9 cellular contexts compared by ENCODE assay signal in the genomic region with DNA sequence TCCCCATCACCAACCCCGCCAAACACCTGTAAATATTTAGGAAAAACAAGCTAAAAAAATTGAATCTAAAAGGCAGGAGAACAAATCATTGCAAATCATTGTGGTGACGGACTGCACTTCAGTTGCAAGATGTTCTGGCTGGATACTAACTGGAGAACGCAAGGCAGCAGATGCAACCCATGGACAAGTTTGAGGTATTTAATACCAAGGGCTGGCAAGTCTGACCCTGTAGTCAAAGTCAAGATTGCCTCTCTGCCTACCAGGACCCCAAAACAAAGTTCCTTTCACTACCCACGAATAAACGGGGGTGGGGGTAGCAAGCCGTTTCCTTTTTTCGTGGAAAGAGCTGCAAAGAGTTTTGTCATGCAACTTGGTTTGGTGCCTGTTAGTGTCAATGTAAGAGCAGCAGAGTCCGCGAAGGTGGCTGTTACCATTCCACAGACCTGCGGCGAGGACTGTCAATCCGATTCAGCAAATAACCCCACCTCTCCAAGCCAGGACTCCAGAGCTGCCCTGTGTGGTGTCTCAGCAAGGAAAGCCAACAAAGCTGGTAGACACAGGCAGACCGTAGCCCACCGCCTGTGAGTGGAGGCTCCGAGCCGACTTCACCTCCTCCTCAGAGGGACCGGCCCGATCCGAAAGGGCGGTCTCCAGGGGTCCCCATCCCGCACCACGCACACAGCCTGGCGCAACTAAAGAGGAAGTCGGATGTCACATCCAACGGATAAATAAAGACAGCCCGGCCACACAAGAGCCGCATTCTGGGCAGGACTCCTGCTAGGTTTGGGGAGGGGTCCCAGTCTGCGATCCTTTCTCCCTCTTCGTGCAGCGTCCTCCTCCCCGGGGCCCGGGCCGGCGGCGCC. TPM values are rescaled to one million over a fixed set of nuclear protein-coding genes. Genes with fewer than 3 reads are reported as not detected.
DNase-seq lines count a peak whose midpoint lies in the region; ATAC-seq, FAIRE-seq and TF ChIP-seq lines count a peak whose summit lies in the region.
"Had no signal": no experiment of that assay in that cellular context is flagged by ENCODE, and none has a peak within 500 bp of the region (broad histone marks: within the 10 kb centered on the region; RNA-seq: fewer than 3 reads in every experiment).

No MANE protein-coding gene starts in this region.

- H3K9ac ChIP-seq in MM.1S (ENCODE audit: low read length) (peak overlapping the region; percentile 74), endothelial cell of umbilical vein (replicated peaks; ENCODE audit: extremely low read depth, insufficient read depth, low read length) (peak overlapping the region; percentile 46)

- peak; percentile 5 for ATAC-seq in activated CD8-positive, alpha-beta memory T cell treated with anti-CD3 and anti-CD28 coated beads, Interleukin-2, amount 10 ng/mL, durations not matched to agents 7 days and 5 days

- DNase-seq in DMS 273 (lab: John Stamatoyannopoulos, UW; ENCODE audit: unreplicated experiment) (peak; percentile 40), DMS 273 treated with DMSO at 0.1 percent for 48 hours (lab: John Stamatoyannopoulos, UW) (no peak), MM.1S (peak; percentile 49), endothelial cell of umbilical vein (ENCODE audit: low read depth, low spot score) (no peak), substantia nigra (lab: John Stamatoyannopoulos, UW) (peak in 35 of 49 donors; percentile 2 to 69 (median 36)), HUDEP-2 (lab: John Stamatoyannopoulos, UW; ENCODE audit: unreplicated experiment in 76 of 76) (no peak)
- DNase-seq in activated CD8-positive, alpha-beta memory T cell treated with anti-CD3 and anti-CD28 coated beads, Interleukin-2, amount 10 ng/mL, durations not matched to agents 7 days and 5 days = peak; percentile 87

- H3K9me1 ChIP-seq in endothelial cell of umbilical vein (replicated peaks; ENCODE audit: control insufficient read depth, extremely low read depth, insufficient read depth, low read length) = no peaks in the 10 kb centered on the region

- dilution Hi-C loops in endothelial cell of umbilical vein (cut with MboI; ENCODE audit: extremely low pct_ligation_motif_present, low sequenced_read_pairs) = no loop called here

- FAIRE-seq in endothelial cell of umbilical vein (lab: Jason Lieb, UNC) = peak; percentile 43
- FAIRE-seq: A204.1 had no signal

- intact Hi-C loops in endothelial cell of umbilical vein (cut with micrococcal nuclease) = loop anchor here (1.0 to 5.0 kb wide), 6 partner anchors 68 to 383 kb away; a partner anchor contains a TSS

- no peaks in the 10 kb centered on the region for H4K20me1 ChIP-seq in MM.1S (ENCODE audit: insufficient read depth, low read length)
- no peaks in the 10 kb centered on the region for H4K20me1 ChIP-seq in endothelial cell of umbilical vein (replicated peaks; ENCODE audit: control insufficient read depth, extremely low read depth, insufficient read depth, low read length)

- H3K27ac ChIP-seq in MM.1S (ENCODE audit: low read length) = peak overlapping the region; percentile 72; the same call in 1 of the 2 replicates
- no peak overlapping the region for H3K27ac ChIP-seq in endothelial cell of umbilical vein (ENCODE audit: insufficient read depth, low read depth, low read length)
- peak overlapping the region; percentile 52 for H3K27ac ChIP-seq in muscle layer of duodenum (ENCODE audit: low read length)
- peak overlapping the region; percentile 83 for H3K27ac ChIP-seq in substantia nigra (ENCODE audit: low read depth, low read length, poor library complexity, severe bottlenecking)

- no peaks in the 10 kb centered on the region for H3K9me2 ChIP-seq in MM.1S (replicated peaks; ENCODE audit: insufficient read depth, low read length)

- POLR2A ChIA-PET in endothelial cell of umbilical vein (lab: Charles Lee) = no interaction called here

- TF ChIP-seq POLR2A in endothelial cell of umbilical vein (IDR thresholded peaks at IDR 0.05; ENCODE audit: low read depth, low read length) = no peak

- TF ChIP-seq CTCF in MM.1S (IDR thresholded peaks at IDR 0.05; ENCODE audit: low read length) (no peak), endothelial cell of umbilical vein (IDR thresholded peaks at IDR 0.05; ENCODE audit: extremely low read depth in 1 of 2, insufficient read depth in 1 of 2, low read depth in 1 of 2, low read length in 2 of 2) (no peak)

- H3K36me3 Mint-ChIP-seq in activated CD8-positive, alpha-beta memory T cell treated with anti-CD3 and anti-CD28 coated beads, Interleukin-2, amount 10 ng/mL, durations not matched to agents 7 days and 5 days = peaks cover 35% of the 10 kb centered on the region

- no peaks in the 10 kb centered on the region for H3K9me3 ChIP-seq in MM.1S (replicated peaks; ENCODE audit: insufficient read depth, low read length)
- no peaks in the 10 kb centered on the region for H3K9me3 ChIP-seq in endothelial cell of umbilical vein (replicated peaks; ENCODE audit: control insufficient read depth, insufficient read depth, low read length)
- H3K9me3 ChIP-seq in muscle layer of duodenum (ENCODE audit: control insufficient read depth in 1 of 2, low read length in 2 of 2) = no peaks in the 10 kb centered on the region

- no peaks in the 10 kb centered on the region for H3K9me3 Mint-ChIP-seq in activated CD8-positive, alpha-beta memory T cell treated with anti-CD3 and anti-CD28 coated beads, Interleukin-2, amount 10 ng/mL, durations not matched to agents 7 days and 5 days (ENCODE audit: low read depth)

- peaks cover 58% of the 10 kb centered on the region for H3K4me1 Mint-ChIP-seq in activated CD8-positive, alpha-beta memory T cell treated with anti-CD3 and anti-CD28 coated beads, Interleukin-2, amount 10 ng/mL, durations not matched to agents 7 days and 5 days

- no TSS peak for BruUV-seq in endothelial cell of umbilical vein (replicated peaks; lab: Mats Ljungman, UMichigan)

- CTCF ChIA-PET in activated CD8-positive, alpha-beta memory T cell treated with anti-CD3 and anti-CD28 coated beads, Interleukin-2, amount 10 ng/mL, durations not matched to agents 7 days and 5 days (lab: Charles Lee) = interaction anchor here (0.6 to 6.2 kb wide), 15 partner anchors 13 to 196 kb away, joined by 3 to 68 read pairs (median 9); no protein-coding TSS in a partner anchor
- CTCF ChIA-PET in endothelial cell of umbilical vein (lab: Charles Lee) = interaction anchor here (0.7 to 4.0 kb wide), 12 partner anchors 9 to 234 kb away, joined by 3 to 54 read pairs (median 4); no protein-coding TSS in a partner anchor

- H3K27me3 ChIP-seq in MM.1S (replicated peaks; ENCODE audit: insufficient read depth, low read length) (no peaks in the 10 kb centered on the region), endothelial cell of umbilical vein (ENCODE audit: control insufficient read depth in 2 of 2, insufficient read depth in 2 of 2, low read length in 2 of 2) (peaks cover 6 to 12% of the 10 kb centered on the region in 2 experiments), muscle layer of duodenum (ENCODE audit: low read depth, low read length) (no peaks in the 10 kb centered on the region)

- H3K4me3 ChIP-seq in MM.1S (ENCODE audit: low read length) = peak overlapping the region; percentile 86
- H3K4me3 ChIP-seq in endothelial cell of umbilical vein (replicated peaks in 1 of 3; ENCODE audit: insufficient read depth in 1 of 3, low read depth in 1 of 3, low read length in 3 of 3) = peak overlapping the region; percentile 56 to 91 (median 58)
- peak overlapping the region; percentile 65 to 76 for H3K4me3 ChIP-seq in muscle layer of duodenum (ENCODE audit: low read depth in 1 of 2, low read length in 2 of 2)

- peak overlapping the region; percentile 93 for H3K27ac Mint-ChIP-seq in activated CD8-positive, alpha-beta memory T cell treated with anti-CD3 and anti-CD28 coated beads, Interleukin-2, amount 10 ng/mL, durations not matched to agents 7 days and 5 days

- H3K4me3 Mint-ChIP-seq in activated CD8-positive, alpha-beta memory T cell treated with anti-CD3 and anti-CD28 coated beads, Interleukin-2, amount 10 ng/mL, durations not matched to agents 7 days and 5 days = peak overlapping the region; percentile 94

- H3K36me3 ChIP-seq in MM.1S (replicated peaks; ENCODE audit: insufficient read depth, low read length) (no peaks in the 10 kb centered on the region), endothelial cell of umbilical vein (ENCODE audit: control insufficient read depth in 2 of 2, extremely low read depth in 1 of 2, insufficient read depth in 2 of 2, low read length in 2 of 2) (no peaks in the 10 kb centered on the region), muscle layer of duodenum (ENCODE audit: control insufficient read depth in 1 of 2, insufficient read depth in 2 of 2, low read length in 2 of 2) (no peaks in the 10 kb centered on the region)

- H3K4me1 ChIP-seq in MM.1S (ENCODE audit: low read length) (peaks cover 38% of the 10 kb centered on the region), endothelial cell of umbilical vein (ENCODE audit: control insufficient read depth, extremely low read depth, insufficient read depth, low read length) (peaks cover 12% of the 10 kb centered on the region), muscle layer of duodenum (ENCODE audit: control insufficient read depth in 1 of 2, insufficient read depth in 2 of 2, low read length in 2 of 2) (peaks cover 6 to 27% of the 10 kb centered on the region in 2 donors)

- peaks cover 43% of the 10 kb centered on the region for H3F3A ChIP-seq in MM.1S (ENCODE audit: insufficient read depth, low read length)

- peak overlapping the region; percentile 56 for H2AFZ ChIP-seq in MM.1S (ENCODE audit: low read length)
- H2AFZ ChIP-seq in endothelial cell of umbilical vein (ENCODE audit: low read depth, low read length) = peak overlapping the region; percentile 94

- no peaks in the 10 kb centered on the region for H3K27me3 Mint-ChIP-seq in activated CD8-positive, alpha-beta memory T cell treated with anti-CD3 and anti-CD28 coated beads, Interleukin-2, amount 10 ng/mL, durations not matched to agents 7 days and 5 days

- peaks cover 54% of the 10 kb centered on the region for H3K79me2 ChIP-seq in MM.1S (ENCODE audit: low read length)
- no peaks in the 10 kb centered on the region for H3K79me2 ChIP-seq in endothelial cell of umbilical vein (ENCODE audit: control insufficient read depth, insufficient read depth, low read length)

- H3K4me2 ChIP-seq in MM.1S (ENCODE audit: low read depth, low read length) (peak overlapping the region; percentile 82), endothelial cell of umbilical vein (ENCODE audit: insufficient read depth, low read length) (peak overlapping the region; percentile 84)

RNA-seq across cellular contexts. Expression of a gene that starts 1.0 kb away (rescaled TPM):
- 100 to 1,000 TPM; 210 to 249 TPM for total RNA-seq in activated CD8-positive, alpha-beta memory T cell treated with anti-CD3 and anti-CD28 coated beads, Interleukin-2, amount 10 ng/mL, durations not matched to agents 7 days and 5 days
- 6.1 and 8.1 TPM in 2 replicates for total RNA-seq in endothelial cell of umbilical vein
- polyA plus RNA-seq in endothelial cell of umbilical vein = 3.4 and 10.8 TPM in 2 replicates
- polyA plus RNA-seq in endothelial cell of umbilical vein (2011; cell fraction: cytosol; rRNA removed) = 1.9 and 4.1 TPM in 2 replicates
- 14.3 and 17.8 TPM in 2 replicates for polyA plus RNA-seq in endothelial cell of umbilical vein (2011; cell fraction: nucleus; rRNA removed)
- polyA plus RNA-seq in endothelial cell of umbilical vein (2012) = 2.1 and 2.3 TPM in 2 replicates
- 7.3 and 9.9 TPM in 2 replicates for polyA minus RNA-seq in endothelial cell of umbilical vein
- polyA minus RNA-seq in endothelial cell of umbilical vein (2011; cell fraction: cytosol; rRNA and poly(A)+ RNA removed) = 4.0 TPM
- polyA minus RNA-seq in endothelial cell of umbilical vein (2011; cell fraction: nucleus; rRNA and poly(A)+ RNA removed) = 12.2 and 15.4 TPM in 2 replicates

Comparison
In these comparisons a context has a peak if more than half of its experiments do, and no peak if none do; other contexts are left out.
1. DNase-seq: peak in DMS 273 (single experiment), MM.1S (single experiment), activated CD8-positive, alpha-beta memory T cell treated with anti-CD3 and anti-CD28 coated beads, Interleukin-2, amount 10 ng/mL, durations not matched to agents 7 days and 5 days (single experiment) and substantia nigra (35 of 49); none in DMS 273 treated with DMSO at 0.1 percent for 48 hours (single experiment), endothelial cell of umbilical vein (single experiment) and HUDEP-2 (0 of 76).
2. RNA of a gene that starts 1.0 kb away (total RNA-seq): 210 to 249 TPM in activated CD8-positive, alpha-beta memory T cell treated with anti-CD3 and anti-CD28 coated beads, Interleukin-2, amount 10 ng/mL, durations not matched to agents 7 days and 5 days; 6.1 to 8.1 TPM in endothelial cell of umbilical vein; every median in the first group is over 10 times any median in the second.
3. Peak in every context shown above with its lines, with median percentiles within 50 percentile points of each other: H3K4me3 ChIP-seq.